In genomic region chr6:161136655-161137054, GRCh38 we compare ENCODE assay signal across 18 cellular contexts.
DNase-seq lines count a peak whose midpoint lies in the region; ATAC-seq and TF ChIP-seq lines count a peak whose summit lies in the region.
"Had no signal": no experiment of that assay in that cellular context is flagged by ENCODE, and none has a peak within 500 bp of the region (broad histone marks: within the 10 kb centered on the region; RNA-seq: fewer than 3 reads in every experiment).

No MANE protein-coding gene starts in this region.

- H3K79me2 ChIP-seq in GM23338 (replicated peaks; ENCODE audit: insufficient read depth) = no peaks in the 10 kb centered on the region
- no peaks in the 10 kb centered on the region for H3K79me2 ChIP-seq in GM23248 (ENCODE audit: insufficient read depth)

- no peaks in the 10 kb centered on the region for H3K27me3 Mint-ChIP-seq in activated CD8-positive, alpha-beta memory T cell treated with anti-CD3 and anti-CD28 coated beads, Interleukin-2, amount 10 ng/mL, durations not matched to agents 7 days and 5 days
- H3K27me3 Mint-ChIP-seq in GM23338 (ENCODE audit: insufficient read depth, low read depth, poor library complexity) = peaks cover 12% of the 10 kb centered on the region
- H3K27me3 Mint-ChIP-seq in dendritic cell treated with granulocyte-macrophage colony-stimulating factor and Interleukin-4, amounts not matched to agents 40 ng/mL and 50 ng/mL, for 4 days = no peaks in the 10 kb centered on the region
- no peaks in the 10 kb centered on the region for H3K27me3 Mint-ChIP-seq in neural crest cell (ENCODE audit: low read depth)
- H3K27me3 Mint-ChIP-seq: B cell had no signal

- CTCF ChIA-PET in activated CD8-positive, alpha-beta memory T cell treated with anti-CD3 and anti-CD28 coated beads, Interleukin-2, amount 10 ng/mL, durations not matched to agents 7 days and 5 days (lab: Charles Lee) = no interaction called here

- H3K9me3 ChIP-seq in GM23248 (ENCODE audit: low read depth) = no peaks in the 10 kb centered on the region

- H3K4me2 ChIP-seq in GM23338 (no peak overlapping the region), GM23248 (ENCODE audit: unreplicated experiment) (no peak overlapping the region)

- H3K9ac ChIP-seq in GM23248 = no peak overlapping the region

- no peaks in the 10 kb centered on the region for H3K36me3 Mint-ChIP-seq in activated CD8-positive, alpha-beta memory T cell treated with anti-CD3 and anti-CD28 coated beads, Interleukin-2, amount 10 ng/mL, durations not matched to agents 7 days and 5 days
- H3K36me3 Mint-ChIP-seq in GM23338 (ENCODE audit: low read depth) = peaks cover 50% of the 10 kb centered on the region
- H3K36me3 Mint-ChIP-seq in dendritic cell treated with granulocyte-macrophage colony-stimulating factor and Interleukin-4, amounts not matched to agents 40 ng/mL and 50 ng/mL, for 4 days (ENCODE audit: low read depth) = peaks cover 82% of the 10 kb centered on the region
- peaks cover 45% of the 10 kb centered on the region for H3K36me3 Mint-ChIP-seq in neural crest cell (ENCODE audit: low read depth)

- in situ Hi-C loops in GM23248 (cut with MboI) = no loop called here

- H3K9me3 Mint-ChIP-seq in activated CD8-positive, alpha-beta memory T cell treated with anti-CD3 and anti-CD28 coated beads, Interleukin-2, amount 10 ng/mL, durations not matched to agents 7 days and 5 days (ENCODE audit: low read depth) = no peaks in the 10 kb centered on the region
- H3K9me3 Mint-ChIP-seq in GM23338 (no peaks in the 10 kb centered on the region), neural crest cell (no peaks in the 10 kb centered on the region)
- no peaks in the 10 kb centered on the region for H3K9me3 Mint-ChIP-seq in dendritic cell treated with granulocyte-macrophage colony-stimulating factor and Interleukin-4, amounts not matched to agents 40 ng/mL and 50 ng/mL, for 4 days
- H3K9me3 Mint-ChIP-seq: CD8-positive, alpha-beta memory T cell; H9 had no signal

- TF ChIP-seq CTCF in GM23338 (conservative IDR thresholded peaks at IDR 0.05; ENCODE audit: low read depth in 2 of 2) = no peak
- TF ChIP-seq CTCF in neural crest cell (conservative IDR thresholded peaks at IDR 0.05) = no peak

- H2AFZ ChIP-seq in GM23338 = no peak overlapping the region
- no peak overlapping the region for H2AFZ ChIP-seq in GM23248

- no peak overlapping the region for H3K27ac Mint-ChIP-seq in activated CD8-positive, alpha-beta memory T cell treated with anti-CD3 and anti-CD28 coated beads, Interleukin-2, amount 10 ng/mL, durations not matched to agents 7 days and 5 days
- H3K27ac Mint-ChIP-seq in GM23338 = peak overlapping the region; percentile 13; the same call in 1 of the 2 replicates
- peak overlapping the region; percentile 81 for H3K27ac Mint-ChIP-seq in dendritic cell treated with granulocyte-macrophage colony-stimulating factor and Interleukin-4, amounts not matched to agents 40 ng/mL and 50 ng/mL, for 4 days
- peak overlapping the region; percentile 98 for H3K27ac Mint-ChIP-seq in neural crest cell (ENCODE audit: unreplicated experiment)
- H3K27ac Mint-ChIP-seq: B cell had no signal

- no peaks in the 10 kb centered on the region for H3K4me1 Mint-ChIP-seq in activated CD8-positive, alpha-beta memory T cell treated with anti-CD3 and anti-CD28 coated beads, Interleukin-2, amount 10 ng/mL, durations not matched to agents 7 days and 5 days
- H3K4me1 Mint-ChIP-seq in GM23338 = peaks cover 10% of the 10 kb centered on the region; the same call in 2 of the 3 replicates
- peaks cover 39% of the 10 kb centered on the region for H3K4me1 Mint-ChIP-seq in dendritic cell treated with granulocyte-macrophage colony-stimulating factor and Interleukin-4, amounts not matched to agents 40 ng/mL and 50 ng/mL, for 4 days (ENCODE audit: low read depth)
- peaks cover 17% of the 10 kb centered on the region for H3K4me1 Mint-ChIP-seq in neural crest cell
- H3K4me1 Mint-ChIP-seq: CD8-positive, alpha-beta memory T cell had no signal

- no peaks in the 10 kb centered on the region for H3K4me1 ChIP-seq in GM23338 (ENCODE audit: insufficient read depth)
- H3K4me1 ChIP-seq in GM23248 (ENCODE audit: insufficient read depth) = no peaks in the 10 kb centered on the region

- H3K27ac ChIP-seq in GM23338 (ENCODE audit: low read depth) = peak overlapping the region; percentile 59; the same call in 1 of the 2 replicates
- H3K27ac ChIP-seq in GM23248 = no peak overlapping the region

- DNase-seq in activated CD8-positive, alpha-beta memory T cell treated with anti-CD3 and anti-CD28 coated beads for 24 hours = peak; percentile 17
- DNase-seq in activated CD8-positive, alpha-beta memory T cell treated with anti-CD3 and anti-CD28 coated beads, Interleukin-2, amount 10 ng/mL, durations not matched to agents 7 days and 5 days = no peak
- DNase-seq in GM23338 (ENCODE audit: low spot score) (no peak), neural crest cell (ENCODE audit: low read depth, low spot score) (no peak), SIG-M5 treated with dmso at 0.1 percent for 504 hours (lab: John Stamatoyannopoulos, UW; ENCODE audit: unreplicated experiment) (no peak), GM23248 (no peak)
- no peak for DNase-seq in stimulated activated CD4-positive, alpha-beta T cell treated with anti-CD3 and anti-CD28 coated beads, Interleukin-4, amount 100 ng/mL, for 24 hours
- DNase-seq: CD8-positive, alpha-beta memory T cell; DMS53; H9; NCI-H1417 treated with DMSO at 0.1 percent for 48 hours; NCI-H1930; NCI-H526; PC-3; RPMI8226; SIG-M5 had no signal

- no peak for ATAC-seq in activated CD8-positive, alpha-beta memory T cell treated with anti-CD3 and anti-CD28 coated beads, Interleukin-2, amount 10 ng/mL, durations not matched to agents 7 days and 5 days
- no peak for ATAC-seq in GM23338
- ATAC-seq: PC-3 had no signal

- no peaks in the 10 kb centered on the region for H3F3A ChIP-seq in GM23338 (replicated peaks; ENCODE audit: low read depth)
- H3F3A ChIP-seq in GM23248 (ENCODE audit: insufficient read depth) = peaks cover 32% of the 10 kb centered on the region; the same call in 1 of the 2 replicates

- WGBS in GM23248 (ENCODE audit: low coverage in 1 of 2, low lambda C conversion rate in 2 of 2, missing lambda C conversion rate in 2 of 2), 2 experiments = 87 to 90% methylated on average over 11 of the region's 11 CpGs

- no peak overlapping the region for H3K4me3 ChIP-seq in GM23338
- H3K4me3 ChIP-seq in GM23248 = no peak overlapping the region

- H4K20me1 ChIP-seq in GM23338 (replicated peaks; ENCODE audit: insufficient read depth) (peaks cover 4% of the 10 kb centered on the region; the same call in 1 of the 2 replicates), GM23248 (ENCODE audit: insufficient read depth) (no peaks in the 10 kb centered on the region)

- H3K4me3 Mint-ChIP-seq in activated CD8-positive, alpha-beta memory T cell treated with anti-CD3 and anti-CD28 coated beads, Interleukin-2, amount 10 ng/mL, durations not matched to agents 7 days and 5 days = no peak overlapping the region
- no peak overlapping the region for H3K4me3 Mint-ChIP-seq in GM23338
- H3K4me3 Mint-ChIP-seq in dendritic cell treated with granulocyte-macrophage colony-stimulating factor and Interleukin-4, amounts not matched to agents 40 ng/mL and 50 ng/mL, for 4 days = no peak overlapping the region
- H3K4me3 Mint-ChIP-seq in neural crest cell = peak overlapping the region; percentile 36
- H3K4me3 Mint-ChIP-seq: B cell; CD8-positive, alpha-beta memory T cell; H9 had no signal

- H3K9me2 ChIP-seq in GM23338 (ENCODE audit: insufficient read depth) = no peaks in the 10 kb centered on the region
- no peaks in the 10 kb centered on the region for H3K9me2 ChIP-seq in GM23248 (ENCODE audit: insufficient read depth)

- intact Hi-C loops in dendritic cell treated with granulocyte-macrophage colony-stimulating factor and Interleukin-4, amounts not matched to agents 40 ng/mL and 50 ng/mL, for 4 days (cut with micrococcal nuclease) = no loop called here

- H3K27me3 ChIP-seq in GM23338 (ENCODE audit: insufficient read depth) (no peaks in the 10 kb centered on the region), GM23248 (replicated peaks; ENCODE audit: insufficient read depth) (no peaks in the 10 kb centered on the region)

- H3K36me3 ChIP-seq in GM23338 (ENCODE audit: insufficient read depth) (0 out of 2 replicates have a peak, but pooled peaks cover 3% of the 10 kb centered on the region), GM23248 (ENCODE audit: low read depth) (peaks cover 3% of the 10 kb centered on the region; the same call in 1 of the 2 replicates)
